8 cellular contexts compared by ENCODE assay signal in genomic region chr1:1613509-1614082, GRCh38. TPM values are rescaled to one million over a fixed set of nuclear protein-coding genes. Genes with fewer than 3 reads are reported as not detected.
A peak's percentile ranks its signal among the peaks of the same experiment; 100 is the strongest.
DNase-seq lines count a peak whose midpoint lies in the region; ATAC-seq and TF ChIP-seq lines count a peak whose summit lies in the region.

No MANE protein-coding gene starts in this region.

- peaks cover 14% of the 10 kb centered on the region; the same call in 1 of the 2 replicates for H3K79me2 ChIP-seq in OCI-LY7 (ENCODE audit: insufficient read depth, low read depth, low read length)

- peaks cover 21% of the 10 kb centered on the region for H3K36me3 Mint-ChIP-seq in CD4-positive, alpha-beta T cell (ENCODE audit: low read depth)
- peaks cover 3% of the 10 kb centered on the region for H3K36me3 Mint-ChIP-seq in chondrocyte (ENCODE audit: low read depth)

- ATAC-seq in CD4-positive, alpha-beta T cell (ENCODE audit: poor library complexity): no peak
- ATAC-seq in HG03469 (IDR thresholded peaks at IDR 0.05; ENCODE audit: unreplicated experiment): no peak

- H3K27me3 Mint-ChIP-seq in CD4-positive, alpha-beta T cell: no peaks in the 10 kb centered on the region
- H3K27me3 Mint-ChIP-seq in chondrocyte (ENCODE audit: low read depth): no peaks in the 10 kb centered on the region

- H3K4me1 ChIP-seq in OCI-LY7 (ENCODE audit: insufficient read depth, low read length, poor library complexity, severe bottlenecking) (peaks cover 36% of the 10 kb centered on the region), neuron (ENCODE audit: insufficient read depth, low read length) (peaks cover 27% of the 10 kb centered on the region)

- no peak for DNase-seq in CD4-positive, alpha-beta T cell
- DNase-seq in OCI-LY7 (ENCODE audit: low spot score): no peak
- no peak for DNase-seq in chondrocyte (ENCODE audit: low spot score)
- no peak for DNase-seq in dermis blood vessel endothelial cell
- DNase-seq in pons (ENCODE audit: low spot score): no peak
- no peak for DNase-seq in AG08396 (ENCODE audit: low spot score)

- no peaks in the 10 kb centered on the region for H3K9me2 ChIP-seq in OCI-LY7 (ENCODE audit: insufficient read depth, low read length)

- H3K27ac ChIP-seq in CD4-positive, alpha-beta T cell (ENCODE audit: low read depth, low read length): peak overlapping the region; percentile 99
- no peak overlapping the region for H3K27ac ChIP-seq in OCI-LY7 (ENCODE audit: low read depth, low read length, poor library complexity, severe bottlenecking)

- TSS peak; percentile 74 for BruUV-seq in OCI-LY7 (replicated peaks; lab: Mats Ljungman, UMichigan)

- H3K4me1 Mint-ChIP-seq in CD4-positive, alpha-beta T cell (ENCODE audit: low read depth): peaks cover 28% of the 10 kb centered on the region
- H3K4me1 Mint-ChIP-seq in chondrocyte (ENCODE audit: low read depth): peaks cover 31% of the 10 kb centered on the region

- H3K4me2 ChIP-seq in OCI-LY7 (ENCODE audit: low read length): peak overlapping the region; percentile 95

- H4K20me1 ChIP-seq in OCI-LY7 (ENCODE audit: insufficient read depth, low read length): no peaks in the 10 kb centered on the region

- CTCF ChIA-PET in CD4-positive, alpha-beta T cell (lab: Charles Lee): interaction anchor here (0.6 to 1.0 kb wide), 3 partner anchors 16 to 296 kb away, joined by 3 to 4 read pairs (median 3); no protein-coding TSS in a partner anchor
- CTCF ChIA-PET in OCI-LY7 (lab: Charles Lee; ENCODE audit: unreplicated experiment): interaction anchor here (1.2 kb wide), 1 partner anchor 12 kb away, joined by 13 read pairs; no protein-coding TSS in a partner anchor

- H3K9me3 ChIP-seq in CD4-positive, alpha-beta T cell (ENCODE audit: control insufficient read depth, low read length): no peaks in the 10 kb centered on the region
- no peaks in the 10 kb centered on the region for H3K9me3 ChIP-seq in OCI-LY7 (ENCODE audit: low read length)
- no peaks in the 10 kb centered on the region for H3K9me3 ChIP-seq in neuron (ENCODE audit: low read length)

- no peaks in the 10 kb centered on the region for H3K9me3 Mint-ChIP-seq in CD4-positive, alpha-beta T cell
- no peaks in the 10 kb centered on the region for H3K9me3 Mint-ChIP-seq in chondrocyte (ENCODE audit: low read depth)

- peak overlapping the region; percentile 100 for H3K27ac Mint-ChIP-seq in CD4-positive, alpha-beta T cell
- H3K27ac Mint-ChIP-seq in chondrocyte (ENCODE audit: unreplicated experiment): no peak overlapping the region

- no peaks in the 10 kb centered on the region for H3K27me3 ChIP-seq in CD4-positive, alpha-beta T cell (ENCODE audit: control insufficient read depth, insufficient read depth, low read length)
- no peaks in the 10 kb centered on the region for H3K27me3 ChIP-seq in neuron (ENCODE audit: insufficient read depth, low read length)

- intact Hi-C loops in CD4-positive, alpha-beta T cell (cut with DNase I, micrococcal nuclease): loop anchor here (1.0 to 2.0 kb wide), 2 partner anchors 17 to 39 kb away; partner anchors contain the start of gene SSU72 (in 1 of the 2)
- intact Hi-C loops in OCI-LY7 (cut with micrococcal nuclease; ENCODE audit: unreplicated experiment): no loop called here

- H2AFZ ChIP-seq in OCI-LY7 (ENCODE audit: low read length) (no peak overlapping the region), neuron (ENCODE audit: low read depth, low read length) (no peak overlapping the region)

- H3K36me3 ChIP-seq in OCI-LY7 (ENCODE audit: insufficient read depth, low read length) (no peaks in the 10 kb centered on the region), neuron (ENCODE audit: insufficient read depth, low read length) (peaks cover 6% of the 10 kb centered on the region)

- H3K4me3 Mint-ChIP-seq in CD4-positive, alpha-beta T cell: peak overlapping the region; percentile 97
- peak overlapping the region; percentile 93 for H3K4me3 Mint-ChIP-seq in chondrocyte (ENCODE audit: unreplicated experiment)

- TF ChIP-seq CTCF in CD4-positive, alpha-beta T cell (IDR thresholded peaks at IDR 0.05): no peak
- TF ChIP-seq CTCF in OCI-LY7 (conservative IDR thresholded peaks at IDR 0.05; ENCODE audit: low read length) (no peak), chondrocyte (IDR thresholded peaks at IDR 0.05) (no peak)

- H3K4me3 ChIP-seq in OCI-LY7 (ENCODE audit: low read depth, low read length, poor library complexity, severe bottlenecking): peak overlapping the region; percentile 85
- peak overlapping the region; percentile 91 for H3K4me3 ChIP-seq in neuron (ENCODE audit: low read length)

- POLR2A ChIA-PET in CD4-positive, alpha-beta T cell (lab: Charles Lee): interaction anchor here (0.9 to 4.3 kb wide), 11 partner anchors 9 to 296 kb away, joined by 4 to 137 read pairs (median 12); partner anchors contain the start of genes CCNL2, FNDC10, MMP23B and MRPL20
- POLR2A ChIA-PET in OCI-LY7 (lab: Charles Lee): interaction anchor here (0.6 to 1.3 kb wide), 4 partner anchors 56 to 518 kb away, joined by 3 to 4 read pairs (median 3); no protein-coding TSS in a partner anchor

RNA-seq across cellular contexts. Expression of gene MIB2, which starts 1.7 kb away (rescaled TPM):
- 10 to 100 TPM; 58.3 to 59.4 TPM for total RNA-seq in CD4-positive, alpha-beta T cell
- total RNA-seq in OCI-LY7 (2014; rRNA removed; shearing (Covaris generic)): 46.4 and 64.9 TPM in 2 replicates
- total RNA-seq in OCI-LY7 (2022) (54.0 and 55.3 TPM in 2 replicates), chondrocyte (73.8 to 86.7 TPM (median 76.4 TPM) in 3 replicates), dermis blood vessel endothelial cell (49.2 and 71.0 TPM in 2 replicates)

RNA-seq across cellular contexts. Expression of gene FNDC10, which starts 13.7 kb away (rescaled TPM):
- 1 to 10 TPM; 1.0 to 1.3 TPM for total RNA-seq in CD4-positive, alpha-beta T cell
- 2.7 and 3.1 TPM in 2 replicates for total RNA-seq in OCI-LY7 (2014; rRNA removed; shearing (Covaris generic))
- total RNA-seq in OCI-LY7 (2022) (1.3 and 2.7 TPM in 2 replicates), chondrocyte (23.3 to 32.6 TPM (median 24.8 TPM) in 3 replicates), dermis blood vessel endothelial cell (0.68 and 1.4 TPM in 2 replicates)

RNA-seq across cellular contexts. Expression of gene MMP23B, which starts 18.4 kb away (rescaled TPM):
- 1 to 10 TPM; 3.0 to 3.7 TPM for total RNA-seq in CD4-positive, alpha-beta T cell
- 1.3 and 2.2 TPM in 2 replicates for total RNA-seq in OCI-LY7 (2014; rRNA removed; shearing (Covaris generic))
- 7.6 and 8.7 TPM in 2 replicates for total RNA-seq in OCI-LY7 (2022)
- 18.3 to 71.4 TPM (median 68.7 TPM) in 3 replicates for total RNA-seq in chondrocyte
- total RNA-seq in dermis blood vessel endothelial cell: 0.42 TPM in 1 of 2 replicates, not detected in the other

RNA-seq across cellular contexts. Expression of gene SSU72, which starts 38.9 kb away (rescaled TPM):
- 100 to 1,000 TPM in 1 of 2 experiments, 10 to 100 TPM in 1; 95.4 to 101 TPM for total RNA-seq in CD4-positive, alpha-beta T cell
- 97.7 and 101 TPM in 2 replicates for total RNA-seq in OCI-LY7 (2014; rRNA removed; shearing (Covaris generic))
- 141 and 149 TPM in 2 replicates for total RNA-seq in OCI-LY7 (2022)
- total RNA-seq in chondrocyte: 99.7 to 129 TPM (median 100 TPM) in 3 replicates
- total RNA-seq in dermis blood vessel endothelial cell: 87.1 and 128 TPM in 2 replicates

RNA-seq across cellular contexts. Expression of gene CDK11B, which starts 45.2 kb away (rescaled TPM):
- 10 to 100 TPM; 49.8 to 52.0 TPM for total RNA-seq in CD4-positive, alpha-beta T cell
- 21.6 and 24.0 TPM in 2 replicates for total RNA-seq in OCI-LY7 (2014; rRNA removed; shearing (Covaris generic))
- total RNA-seq in OCI-LY7 (2022): 44.2 and 51.5 TPM in 2 replicates
- 21.1 to 24.2 TPM (median 21.8 TPM) in 3 replicates for total RNA-seq in chondrocyte
- total RNA-seq in dermis blood vessel endothelial cell: 12.3 and 13.2 TPM in 2 replicates
